ENCODE assay signal across 10 cellular contexts in genomic region chr16:24302636-24303035, GRCh38. TPM values are rescaled to one million over a fixed set of nuclear protein-coding genes. Genes with fewer than 3 reads are reported as not detected.
"Had no signal": no experiment of that assay in that cellular context is flagged by ENCODE, and none has a peak within 500 bp of the region (broad histone marks: within the 10 kb centered on the region; RNA-seq: fewer than 3 reads in every experiment).

No MANE protein-coding gene starts in this region.

- H3K4me3 ChIP-seq: K562 had no signal

- DNase-seq: IMR-90, KBM-7 had no signal

- H3K4me2 ChIP-seq: KMS-11 had no signal

- FAIRE-seq: HepG2, HTR-8/SVneo, K562 had no signal

- H3K27ac ChIP-seq: HL-60, KMS-11 had no signal

- H3K9ac ChIP-seq: KMS-11 had no signal

- ATAC-seq: HepG2, K562 had no signal

- H3K4me1 Mint-ChIP-seq: IgD-negative memory B cell had no signal

RNA-seq across cellular contexts. Expression of gene CACNG3, which starts 46.5 kb away (rescaled TPM):
- total RNA-seq: HepG2, HT-29, HT1080, IMR-90, K562 had no signal
- polyA plus RNA-seq: HepG2, IgD-negative memory B cell, IMR-90, K562 had no signal
